Comparison of ENCODE assay signal across 1 cellular context in genomic region chr10:97355571-97355975, GRCh38.
TF ChIP-seq lines count a peak whose summit lies in the region.

No MANE protein-coding gene starts in this region.

TF ChIP-seq in K562, 482 proteins besides CTCF, POLR2A, EP300 and RAD21:
- peak in 1 of 2 experiments; percentile 92; a peak in 2 of 4 replicates for TF ChIP-seq SRF (CRISPR knock-in tag; IDR thresholded peaks at IDR 0.05)
- no peak for TF ChIP-seq SMAD1 (IDR thresholded peaks at IDR 0.05; ENCODE audit: low read depth, low read length, partially characterized antibody)
